13 cellular contexts compared by ENCODE assay signal in genomic region chr6:16483315-16483875, GRCh38.
A peak's percentile ranks its signal among the peaks of the same experiment; 100 is the strongest.
DNase-seq lines count a peak whose midpoint lies in the region; ATAC-seq and FAIRE-seq lines count a peak whose summit lies in the region.
"Had no signal": no experiment of that assay in that cellular context is flagged by ENCODE, and none has a peak within 500 bp of the region (broad histone marks: within the 10 kb centered on the region; RNA-seq: fewer than 3 reads in every experiment).

No MANE protein-coding gene starts in this region.

- no peak overlapping the region for H3K4me3 ChIP-seq in thymus (ENCODE audit: low read length)

- ATAC-seq in activated CD8-positive, alpha-beta memory T cell treated with anti-CD3 and anti-CD28 coated beads, Interleukin-2, amount 10 ng/mL, durations not matched to agents 7 days and 5 days = peak; percentile 31
- ATAC-seq in HG02938 (IDR thresholded peaks at IDR 0.05; ENCODE audit: unreplicated experiment) (peak; percentile 51), HG03108 (IDR thresholded peaks at IDR 0.05; ENCODE audit: unreplicated experiment) (no peak)

- H3K36me3 ChIP-seq in thymus (ENCODE audit: control insufficient read depth, insufficient read depth) = no peaks in the 10 kb centered on the region

- H3K9me3 ChIP-seq in thymus (ENCODE audit: control insufficient read depth) = no peaks in the 10 kb centered on the region

- no peaks in the 10 kb centered on the region for H3K9me3 Mint-ChIP-seq in activated CD8-positive, alpha-beta memory T cell treated with anti-CD3 and anti-CD28 coated beads, Interleukin-2, amount 10 ng/mL, durations not matched to agents 7 days and 5 days (ENCODE audit: low read depth)
- H3K9me3 Mint-ChIP-seq in activated naive CD4-positive, alpha-beta T cell treated with anti-CD3 and anti-CD28 coated beads, Interleukin-2, amount 50 U/mL, for 24 hours = no peaks in the 10 kb centered on the region

- no peaks in the 10 kb centered on the region for H3K27me3 Mint-ChIP-seq in activated CD8-positive, alpha-beta memory T cell treated with anti-CD3 and anti-CD28 coated beads, Interleukin-2, amount 10 ng/mL, durations not matched to agents 7 days and 5 days
- H3K27me3 Mint-ChIP-seq in activated naive CD4-positive, alpha-beta T cell treated with anti-CD3 and anti-CD28 coated beads, Interleukin-2, amount 50 U/mL, for 24 hours = no peaks in the 10 kb centered on the region

- peaks cover 89% of the 10 kb centered on the region for H3K4me1 Mint-ChIP-seq in activated CD8-positive, alpha-beta memory T cell treated with anti-CD3 and anti-CD28 coated beads, Interleukin-2, amount 10 ng/mL, durations not matched to agents 7 days and 5 days
- H3K4me1 Mint-ChIP-seq in activated naive CD4-positive, alpha-beta T cell treated with anti-CD3 and anti-CD28 coated beads, Interleukin-2, amount 50 U/mL, for 24 hours = peaks cover 87% of the 10 kb centered on the region

- 11% methylated on average over 2 of the region's 2 CpGs for WGBS in thymus

- H3K4me3 Mint-ChIP-seq in activated CD8-positive, alpha-beta memory T cell treated with anti-CD3 and anti-CD28 coated beads, Interleukin-2, amount 10 ng/mL, durations not matched to agents 7 days and 5 days = peak overlapping the region; percentile 39
- H3K4me3 Mint-ChIP-seq in activated naive CD4-positive, alpha-beta T cell treated with anti-CD3 and anti-CD28 coated beads, Interleukin-2, amount 50 U/mL, for 24 hours = peak overlapping the region; percentile 74

- peak overlapping the region; percentile 91 for H3K27ac Mint-ChIP-seq in activated CD8-positive, alpha-beta memory T cell treated with anti-CD3 and anti-CD28 coated beads, Interleukin-2, amount 10 ng/mL, durations not matched to agents 7 days and 5 days
- H3K27ac Mint-ChIP-seq in activated naive CD4-positive, alpha-beta T cell treated with anti-CD3 and anti-CD28 coated beads, Interleukin-2, amount 50 U/mL, for 24 hours = peak overlapping the region; percentile 93

- CTCF ChIA-PET in activated CD8-positive, alpha-beta memory T cell treated with anti-CD3 and anti-CD28 coated beads, Interleukin-2, amount 10 ng/mL, durations not matched to agents 7 days and 5 days (lab: Charles Lee) = interaction anchor here (1.6 to 2.3 kb wide), 3 partner anchors 9 to 28 kb away, joined by 4 to 16 read pairs (median 6); no protein-coding TSS in a partner anchor

- no peaks in the 10 kb centered on the region for H3K27me3 ChIP-seq in thymus (ENCODE audit: control insufficient read depth, insufficient read depth)

- H3K36me3 Mint-ChIP-seq in activated CD8-positive, alpha-beta memory T cell treated with anti-CD3 and anti-CD28 coated beads, Interleukin-2, amount 10 ng/mL, durations not matched to agents 7 days and 5 days = peaks cover 54% of the 10 kb centered on the region
- H3K36me3 Mint-ChIP-seq in activated naive CD4-positive, alpha-beta T cell treated with anti-CD3 and anti-CD28 coated beads, Interleukin-2, amount 50 U/mL, for 24 hours = peaks cover 11% of the 10 kb centered on the region

- no peak for FAIRE-seq in RCC 7860 (lab: Jason Lieb, UNC)
- FAIRE-seq: astrocyte, urothelium cell line had no signal

- peak overlapping the region; percentile 87 for H3K27ac ChIP-seq in thymus (ENCODE audit: low read depth)

- H3K4me1 ChIP-seq in thymus (ENCODE audit: control insufficient read depth, insufficient read depth, low read length) = peaks cover 44% of the 10 kb centered on the region

- DNase-seq in activated CD8-positive, alpha-beta memory T cell treated with anti-CD3 and anti-CD28 coated beads, Interleukin-2, amount 10 ng/mL, durations not matched to agents 7 days and 5 days = peak; percentile 56
- no peak for DNase-seq in activated CD8-positive, alpha-beta memory T cell treated with anti-CD3 and anti-CD28 coated beads, Interleukin-2, amount 50 U/mL, for 48 hours
- DNase-seq in posterior cingulate gyrus = no peak
- DNase-seq in RCC 7860 (ENCODE audit: low spot score) = no peak
- DNase-seq: ACHN; activated CD4-positive, CD25-positive, alpha-beta regulatory T cell treated with anti-CD3 and anti-CD28 coated beads, Interleukin-2, amount 50 U/mL, for 72 hours; GDM1 had no signal

- intact Hi-C loops in posterior cingulate gyrus (cut with DNase I) = no loop called here
